In genomic region chr19:55384576-55385235, GRCh38 we compare ENCODE assay signal across 8 cellular contexts. TPM values are rescaled to one million over a fixed set of nuclear protein-coding genes. Genes with fewer than 3 reads are reported as not detected.
DNase-seq lines count a peak whose midpoint lies in the region; ATAC-seq and TF ChIP-seq lines count a peak whose summit lies in the region.

No MANE protein-coding gene starts in this region.

- peaks cover 20% of the 10 kb centered on the region for H3K27me3 Mint-ChIP-seq in glutamatergic neuron (ENCODE audit: unreplicated experiment)

- no peak for TF ChIP-seq CTCF in 22Rv1 (IDR thresholded peaks at IDR 0.05)
- TF ChIP-seq CTCF in glutamatergic neuron (IDR thresholded peaks at IDR 0.05; ENCODE audit: partially characterized antibody, unreplicated experiment): no peak

- peak; percentile 88 for DNase-seq in NCI-H146 (lab: John Stamatoyannopoulos, UW)
- DNase-seq in activated T-cell treated with anti-CD3 and anti-CD28 coated beads, Interleukin-2, amount 50 U/mL, for 48 hours: peak; percentile 66 to 68
- DNase-seq in glutamatergic neuron: no peak
- peak; percentile 18 for DNase-seq in putamen (ENCODE audit: low spot score)

- H3K36me3 Mint-ChIP-seq in glutamatergic neuron (ENCODE audit: unreplicated experiment): no peaks in the 10 kb centered on the region

- peaks cover 22% of the 10 kb centered on the region for H3K9me3 Mint-ChIP-seq in glutamatergic neuron (ENCODE audit: unreplicated experiment)

- peak overlapping the region; percentile 95 for H3K4me3 Mint-ChIP-seq in glutamatergic neuron (ENCODE audit: unreplicated experiment)

- ATAC-seq in GM18861 (IDR thresholded peaks at IDR 0.05; ENCODE audit: unreplicated experiment) (peak; percentile 1), HG02840 (IDR thresholded peaks at IDR 0.05; ENCODE audit: low FRiP score, unreplicated experiment) (no peak), GM18520 (IDR thresholded peaks at IDR 0.05; ENCODE audit: unreplicated experiment) (no peak)

- H3K27ac Mint-ChIP-seq in glutamatergic neuron (ENCODE audit: unreplicated experiment): peak overlapping the region; percentile 91

- H3K4me1 Mint-ChIP-seq in glutamatergic neuron (ENCODE audit: low read depth, unreplicated experiment): peaks cover 15% of the 10 kb centered on the region

- peak overlapping the region; percentile 98 for H3K27ac ChIP-seq in 22Rv1

RNA-seq across cellular contexts. Expression of gene TMEM238, which starts 0.6 kb away (rescaled TPM):
- 1.3 TPM for total RNA-seq in glutamatergic neuron (ENCODE audit: unreplicated experiment)

RNA-seq across cellular contexts. Expression of gene RPL28, which starts 1.0 kb away (rescaled TPM):
- total RNA-seq in glutamatergic neuron (ENCODE audit: unreplicated experiment): 1,087 TPM

RNA-seq across cellular contexts. Expression of gene TMEM190, which starts 8.1 kb away (rescaled TPM):
- total RNA-seq in glutamatergic neuron (ENCODE audit: unreplicated experiment): 3.7 TPM

RNA-seq across cellular contexts. Expression of gene IL11, which starts 14.4 kb away (rescaled TPM):
- total RNA-seq in glutamatergic neuron (ENCODE audit: unreplicated experiment): 18.1 TPM

RNA-seq across cellular contexts. Expression of gene GARIN5B, which starts 21.6 kb away (rescaled TPM):
- 0.17 TPM for total RNA-seq in glutamatergic neuron (ENCODE audit: unreplicated experiment)
